Comparison of ENCODE assay signal across 3 cellular contexts in the genomic region with DNA sequence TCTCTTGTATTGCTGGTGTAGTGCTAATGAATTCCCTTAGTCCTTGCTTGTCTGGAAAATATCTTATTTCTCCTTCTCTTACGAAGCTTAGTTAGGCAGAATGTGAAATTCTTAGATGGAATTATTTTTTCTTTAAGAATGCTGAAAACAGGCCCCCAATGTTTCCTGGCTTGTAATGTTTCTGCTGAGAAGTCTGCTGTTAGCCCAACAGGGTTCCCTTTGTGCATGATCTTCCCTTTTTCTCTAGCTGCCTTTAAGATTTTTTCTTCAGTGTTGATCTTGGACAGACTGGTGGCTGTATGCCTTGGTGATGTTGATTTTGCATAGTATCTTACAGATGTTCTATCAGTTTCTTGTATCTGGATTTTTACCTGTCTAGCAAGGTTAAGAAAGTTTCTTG.
"Had no signal": no experiment of that assay in that cellular context is flagged by ENCODE, and none has a peak within 500 bp of the region (broad histone marks: within the 10 kb centered on the region; RNA-seq: fewer than 3 reads in every experiment).

No MANE protein-coding gene starts in this region.

- H2AFZ ChIP-seq: GM23338 had no signal

- H3K4me2 ChIP-seq: GM23338 had no signal

- ATAC-seq: GM23338 had no signal

- H3K4me3 ChIP-seq: GM23338 had no signal

- DNase-seq: H9, HCEC 1CT had no signal
